ENCODE assay signal across 8 cellular contexts in the genomic region with DNA sequence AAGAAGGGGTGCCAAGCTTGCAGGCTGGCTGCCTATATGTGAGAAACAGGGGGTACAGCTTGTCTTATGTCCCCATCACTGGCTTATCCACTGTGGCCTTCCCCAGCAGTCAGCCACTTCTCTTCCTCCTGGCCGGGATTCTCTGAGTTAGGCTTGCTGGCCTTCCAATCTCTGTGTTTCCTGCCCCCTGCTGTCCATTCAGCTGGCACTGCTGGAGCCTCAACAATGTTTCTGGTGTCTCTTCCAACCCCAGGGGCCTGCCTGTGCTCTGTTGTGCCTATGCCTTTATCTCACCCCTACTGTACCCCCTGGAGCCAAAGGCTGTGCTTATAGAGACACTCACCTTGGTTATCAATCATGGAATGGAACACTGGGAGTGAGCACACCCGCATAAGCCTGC. TPM values are rescaled to one million over a fixed set of nuclear protein-coding genes. Genes with fewer than 3 reads are reported as not detected.
DNase-seq lines count a peak whose midpoint lies in the region; ATAC-seq and TF ChIP-seq lines count a peak whose summit lies in the region.
"Had no signal": no experiment of that assay in that cellular context is flagged by ENCODE, and none has a peak within 500 bp of the region (broad histone marks: within the 10 kb centered on the region; RNA-seq: fewer than 3 reads in every experiment).

No MANE protein-coding gene starts in this region.

- DNase-seq in GM10248 (ENCODE audit: extremely low spot score) (no peak), NCI-H146 (lab: John Stamatoyannopoulos, UW) (peak; percentile 68), colonic mucosa (peak; percentile 44), midbrain (lab: John Stamatoyannopoulos, UW) (peak; percentile 80), mesenteric fat pad (ENCODE audit: low spot score) (no peak), T1000 (lab: John Stamatoyannopoulos, UW) (no peak)
- DNase-seq in activated naive CD8-positive, alpha-beta T cell treated with anti-CD3 and anti-CD28 coated beads, Interleukin-2, amount 50 U/mL, for 24 hours: no peak

- H3K9me3 ChIP-seq in colonic mucosa: no peaks in the 10 kb centered on the region

- no peaks in the 10 kb centered on the region for H3K36me3 Mint-ChIP-seq in activated naive CD8-positive, alpha-beta T cell treated with anti-CD3 and anti-CD28 coated beads, Interleukin-2, amount 50 U/mL, for 24 hours (ENCODE audit: low read depth)

- no peak overlapping the region for H3K27ac ChIP-seq in colonic mucosa

- no peak for ATAC-seq in activated naive CD8-positive, alpha-beta T cell treated with anti-CD3 and anti-CD28 coated beads, Interleukin-2, amount 50 U/mL, for 24 hours

- peaks cover 22% of the 10 kb centered on the region for H3K27me3 Mint-ChIP-seq in activated naive CD8-positive, alpha-beta T cell treated with anti-CD3 and anti-CD28 coated beads, Interleukin-2, amount 50 U/mL, for 24 hours

- POLR2A ChIA-PET in GM10248 (lab: Yijun Ruan, JAX): interaction anchor here (0.6 kb wide), 1 partner anchor 77 kb away, joined by 4 read pairs; no protein-coding TSS in a partner anchor

- intact Hi-C loops in colonic mucosa (cut with DNase I): no loop called here

- no peak overlapping the region for H3K27ac Mint-ChIP-seq in activated naive CD8-positive, alpha-beta T cell treated with anti-CD3 and anti-CD28 coated beads, Interleukin-2, amount 50 U/mL, for 24 hours

- H3K4me1 Mint-ChIP-seq in activated naive CD8-positive, alpha-beta T cell treated with anti-CD3 and anti-CD28 coated beads, Interleukin-2, amount 50 U/mL, for 24 hours: no peaks in the 10 kb centered on the region

- no peak overlapping the region for H3K4me3 ChIP-seq in colonic mucosa

- no peak overlapping the region for H3K9ac ChIP-seq in colonic mucosa (ENCODE audit: low read depth in 2 of 2, low read length in 2 of 2)

- peaks cover 8% of the 10 kb centered on the region for H3K9me3 Mint-ChIP-seq in activated naive CD8-positive, alpha-beta T cell treated with anti-CD3 and anti-CD28 coated beads, Interleukin-2, amount 50 U/mL, for 24 hours

- H3K4me1 ChIP-seq in colonic mucosa: no peaks in the 10 kb centered on the region

- no peaks in the 10 kb centered on the region for H3K27me3 ChIP-seq in colonic mucosa

- no peaks in the 10 kb centered on the region for H3K36me3 ChIP-seq in colonic mucosa

- TF ChIP-seq CTCF in GM10248 (IDR thresholded peaks at IDR 0.05; ENCODE audit: control extremely low read depth, extremely low read depth, low read depth, missing control alignments): peak; percentile 20
- peak; percentile 31 for TF ChIP-seq CTCF in colonic mucosa (IDR thresholded peaks at IDR 0.05)

- CTCF ChIA-PET in GM10248 (lab: Yijun Ruan, JAX): interaction anchor here (0.9 to 1.6 kb wide), 4 partner anchors 11 to 142 kb away, joined by 3 to 4 read pairs (median 3); no protein-coding TSS in a partner anchor

- no peak overlapping the region for H3K4me3 Mint-ChIP-seq in activated naive CD8-positive, alpha-beta T cell treated with anti-CD3 and anti-CD28 coated beads, Interleukin-2, amount 50 U/mL, for 24 hours
- H3K4me3 Mint-ChIP-seq: nephron had no signal

RNA-seq across cellular contexts. Expression of gene ANAPC13, which starts 36.5 kb away (rescaled TPM):
- total RNA-seq in colonic mucosa (10 to 100 TPM; 31.6 to 33.5 TPM), mesenteric fat pad (51.1 TPM)

RNA-seq across cellular contexts. Expression of gene CEP63, which starts 36.6 kb away (rescaled TPM):
- total RNA-seq in colonic mucosa: 10 to 100 TPM; 16.9 to 19.6 TPM
- total RNA-seq in mesenteric fat pad: 27.3 TPM

Comparison
In these comparisons a context has a peak if more than half of its experiments do, and no peak if none do; other contexts are left out.
1. DNase-seq: peak in NCI-H146 (single experiment), colonic mucosa (single experiment) and midbrain (single experiment); none in GM10248 (single experiment), mesenteric fat pad (single experiment), activated naive CD8-positive, alpha-beta T cell treated with anti-CD3 and anti-CD28 coated beads, Interleukin-2, amount 50 U/mL, for 24 hours (single experiment) and T1000 (single experiment).